In genomic region chr1:11061652-11062365, GRCh38 we compare ENCODE assay signal across 1 cellular context.
TF ChIP-seq lines count a peak whose summit lies in the region.

No MANE protein-coding gene starts in this region.

TF ChIP-seq in K562, 482 proteins besides CTCF, POLR2A, EP300 and RAD21:
- TF ChIP-seq, protein P1, sequence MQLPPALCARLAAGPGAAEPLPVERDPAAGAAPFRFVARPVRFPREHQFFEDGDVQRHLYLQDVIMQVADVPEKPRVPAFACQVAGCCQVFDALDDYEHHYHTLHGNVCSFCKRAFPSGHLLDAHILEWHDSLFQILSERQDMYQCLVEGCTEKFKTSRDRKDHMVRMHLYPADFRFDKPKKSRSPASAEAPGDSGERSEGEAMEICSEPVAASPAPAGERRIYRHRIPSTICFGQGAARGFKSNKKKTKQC (CRISPR knock-in tag; IDR thresholded peaks at IDR 0.05), result no peak
- TF ChIP-seq CTCFL (IDR thresholded peaks at IDR 0.05; ENCODE audit: borderline replicate concordance, insufficient read depth, low read depth, low read length, poor library complexity, severe bottlenecking) (peak; percentile 23), TEAD4 (IDR thresholded peaks at IDR 0.05; ENCODE audit: low read length) (0 out of 2 replicates have a peak, but pooled peaks have one; percentile 8), TEAD4 (CRISPR knock-in tag; IDR thresholded peaks at IDR 0.05; ENCODE audit: borderline replicate concordance) (no peak)
